25 cellular contexts compared by ENCODE assay signal in genomic region chr11:120284272-120284671, GRCh38. TPM values are rescaled to one million over a fixed set of nuclear protein-coding genes. Genes with fewer than 3 reads are reported as not detected.
"Had no signal": no experiment of that assay in that cellular context is flagged by ENCODE, and none has a peak within 500 bp of the region (broad histone marks: within the 10 kb centered on the region; RNA-seq: fewer than 3 reads in every experiment).

No MANE protein-coding gene starts in this region.

- H3K27me3 ChIP-seq: esophagus squamous epithelium, gastroesophageal sphincter had no signal

- H3K36me3 Mint-ChIP-seq: mesothelial cell of epicardium; natural killer cell; stimulated activated memory B cell treated with anti-CD40 and anti-IgM and Interleukin-4, amounts not matched to agents 10 μg/mL and 1 μg/mL and 100 μg/mL, for 72 hours had no signal

- DNase-seq: esophagus squamous epithelium; foreskin fibroblast; glutamatergic neuron; kidney; left cardiac atrium; natural killer cell; posterior cingulate gyrus; spleen; stimulated activated CD4-positive, alpha-beta T cell treated with anti-CD3 and anti-CD28 coated beads, Interleukin-15, amount 100 ng/mL, for 24 hours; stimulated activated CD4-positive, alpha-beta T cell treated with anti-CD3 and anti-CD28 coated beads, Interleukin-1b, Interleukin-23, amount 100 ng/mL, for 48 hours; stimulated activated CD4-positive, alpha-beta T cell treated with anti-CD3 and anti-CD28 coated beads, Interleukin-4, amount 100 ng/mL, for 24 hours; tibial artery had no signal

- H3K36me3 ChIP-seq: esophagus squamous epithelium, gastroesophageal sphincter, spleen, tibial artery had no signal

- H3K4me1 Mint-ChIP-seq: stimulated activated memory B cell treated with anti-CD40 and anti-IgM and Interleukin-4, amounts not matched to agents 10 μg/mL and 1 μg/mL and 100 μg/mL, for 72 hours had no signal

- H3K27ac ChIP-seq: esophagus squamous epithelium, gastroesophageal sphincter, spleen, tibial artery had no signal

- H3K4me3 Mint-ChIP-seq: dendritic cell treated with granulocyte-macrophage colony-stimulating factor and Interleukin-4, amounts not matched to agents 40 ng/mL and 50 ng/mL, for 4 days; mesothelial cell of epicardium; natural killer cell; neural crest cell; stimulated activated memory B cell treated with anti-CD40 and anti-IgM and Interleukin-4, amounts not matched to agents 10 μg/mL and 1 μg/mL and 100 μg/mL, for 72 hours; stimulated activated naive CD8-positive, alpha-beta T cell treated with anti-CD3 and anti-CD28 coated beads, Interleukin-15, Interleukin-2, amounts not matched to agents 100 ng/mL and 50 ng/mL, for 24 hours had no signal

- H3K9me3 Mint-ChIP-seq: dendritic cell treated with granulocyte-macrophage colony-stimulating factor and Interleukin-4, amounts not matched to agents 40 ng/mL and 50 ng/mL, for 4 days; mesothelial cell of epicardium; natural killer cell; neural crest cell; stimulated activated memory B cell treated with anti-CD40 and anti-IgM and Interleukin-4, amounts not matched to agents 10 μg/mL and 1 μg/mL and 100 μg/mL, for 72 hours; stimulated activated naive CD8-positive, alpha-beta T cell treated with anti-CD3 and anti-CD28 coated beads, Interleukin-15, Interleukin-2, amounts not matched to agents 100 ng/mL and 50 ng/mL, for 24 hours had no signal

- ATAC-seq: gastroesophageal sphincter; left cardiac atrium; natural killer cell; sciatic nerve; stimulated activated memory B cell treated with anti-CD40 and anti-IgM and Interleukin-4, amounts not matched to agents 10 μg/mL and 1 μg/mL and 100 μg/mL, for 72 hours had no signal

- H3K4me3 ChIP-seq: esophagus squamous epithelium, gastroesophageal sphincter, spleen, tibial artery had no signal

- H3K9me3 ChIP-seq: esophagus squamous epithelium, gastroesophageal sphincter, spleen, tibial artery had no signal

- H3K27ac Mint-ChIP-seq: dendritic cell treated with granulocyte-macrophage colony-stimulating factor and Interleukin-4, amounts not matched to agents 40 ng/mL and 50 ng/mL, for 4 days; mesothelial cell of epicardium; natural killer cell; stimulated activated memory B cell treated with anti-CD40 and anti-IgM and Interleukin-4, amounts not matched to agents 10 μg/mL and 1 μg/mL and 100 μg/mL, for 72 hours; stimulated activated naive CD8-positive, alpha-beta T cell treated with anti-CD3 and anti-CD28 coated beads, Interleukin-15, Interleukin-2, amounts not matched to agents 100 ng/mL and 50 ng/mL, for 24 hours had no signal

RNA-seq across cellular contexts. Expression of gene TLCD5, which starts 40.8 kb away (rescaled TPM):
- total RNA-seq: natural killer cell had no signal

RNA-seq across cellular contexts. Expression of gene POU2F3, which starts 44.3 kb away (rescaled TPM):
- total RNA-seq: left cardiac atrium, liver, myocyte, natural killer cell, neural crest cell, osteocyte, pulmonary artery endothelial cell, sciatic nerve, skeletal muscle tissue, temporal lobe had no signal
